Comparison of ENCODE assay signal across 9 cellular contexts in genomic region chr1:1144122-1144842, GRCh38. TPM values are rescaled to one million over a fixed set of nuclear protein-coding genes. Genes with fewer than 3 reads are reported as not detected.
A peak's percentile ranks its signal among the peaks of the same experiment; 100 is the strongest.
DNase-seq lines count a peak whose midpoint lies in the region; ATAC-seq lines count a peak whose summit lies in the region.
"Had no signal": no experiment of that assay in that cellular context is flagged by ENCODE, and none has a peak within 500 bp of the region (broad histone marks: within the 10 kb centered on the region; RNA-seq: fewer than 3 reads in every experiment).

No MANE protein-coding gene starts in this region.

- peak overlapping the region; percentile 98 to 99 (median 98) for H3K27ac Mint-ChIP-seq in naive B cell

- peak; percentile 83 to 86 for ATAC-seq in activated T-cell treated with anti-CD3 and anti-CD28 coated beads, Interleukin-2, amount 50 U/mL, for 4 hours
- ATAC-seq in naive B cell (ENCODE audit: low read depth in 2 of 2): peak; percentile 96
- no peak for ATAC-seq in HG03095 (IDR thresholded peaks at IDR 0.05; ENCODE audit: unreplicated experiment)
- no peak for ATAC-seq in HG02981 (IDR thresholded peaks at IDR 0.05; ENCODE audit: unreplicated experiment)

- H3K9me3 Mint-ChIP-seq in activated T-cell treated with anti-CD3 and anti-CD28 coated beads, Interleukin-2, amount 50 U/mL, for 4 hours: no peaks in the 10 kb centered on the region
- no peaks in the 10 kb centered on the region for H3K9me3 Mint-ChIP-seq in naive B cell

- no peaks in the 10 kb centered on the region for H3K36me3 Mint-ChIP-seq in activated T-cell treated with anti-CD3 and anti-CD28 coated beads, Interleukin-2, amount 50 U/mL, for 4 hours (ENCODE audit: insufficient read depth)
- H3K36me3 Mint-ChIP-seq in naive B cell: no peaks in the 10 kb centered on the region

- no peaks in the 10 kb centered on the region for H3K27me3 Mint-ChIP-seq in activated T-cell treated with anti-CD3 and anti-CD28 coated beads, Interleukin-2, amount 50 U/mL, for 4 hours (ENCODE audit: low read depth)
- H3K27me3 Mint-ChIP-seq in naive B cell: no peaks in the 10 kb centered on the region

- H3K4me3 Mint-ChIP-seq in activated T-cell treated with anti-CD3 and anti-CD28 coated beads, Interleukin-2, amount 50 U/mL, for 4 hours: no peak overlapping the region
- peak overlapping the region; percentile 65 to 89 (median 75) for H3K4me3 Mint-ChIP-seq in naive B cell

- peaks cover 18% of the 10 kb centered on the region for H3K4me1 Mint-ChIP-seq in activated T-cell treated with anti-CD3 and anti-CD28 coated beads, Interleukin-2, amount 50 U/mL, for 4 hours (ENCODE audit: low read depth)
- H3K4me1 Mint-ChIP-seq in naive B cell: peaks cover 19 to 47% (median 27%) of the 10 kb centered on the region in 3 donors

- DNase-seq in GM19238 (ENCODE audit: insufficient read length, low spot score) (peak; percentile 80), NCI-H510A (lab: John Stamatoyannopoulos, UW) (peak; percentile 99), naive B cell (peak; percentile 94), EL (no peak), middle frontal gyrus (ENCODE audit: extremely low spot score, low spot score) (no peak)
- DNase-seq in activated T-cell treated with anti-CD3 and anti-CD28 coated beads, Interleukin-2, amount 50 U/mL, for 4 hours: peak; percentile 42

RNA-seq across cellular contexts. Expression of gene C1orf159, which starts 28.4 kb away (rescaled TPM):
- total RNA-seq in activated T-cell treated with anti-CD3 and anti-CD28 coated beads, Interleukin-2, amount 50 U/mL, for 4 hours: 10 to 100 TPM; 22.3 to 27.6 (median 26.8) TPM
- polyA plus RNA-seq in naive B cell (ENCODE audit: low read depth in 6 of 6): 1 to 10 TPM in 5 of 6 donors, not detected in 1; 2.0 to 6.3 (median 4.3) TPM

RNA-seq across cellular contexts. Expression of gene TTLL10, which starts 29.4 kb away (rescaled TPM):
- total RNA-seq in activated T-cell treated with anti-CD3 and anti-CD28 coated beads, Interleukin-2, amount 50 U/mL, for 4 hours: not detected
- polyA plus RNA-seq in naive B cell (ENCODE audit: low read depth in 6 of 6): not detected
- total RNA-seq: fibroblast of villous mesenchyme had no signal

Comparison
In these comparisons a context has a peak if more than half of its experiments do, and no peak if none do; other contexts are left out.
1. DNase-seq: peak in GM19238 (single experiment), NCI-H510A (single experiment), activated T-cell treated with anti-CD3 and anti-CD28 coated beads, Interleukin-2, amount 50 U/mL, for 4 hours (single experiment) and naive B cell (single experiment); none in EL (single experiment) and middle frontal gyrus (single experiment).
2. ATAC-seq: peak in activated T-cell treated with anti-CD3 and anti-CD28 coated beads, Interleukin-2, amount 50 U/mL, for 4 hours (2 of 2) and naive B cell (2 of 2); none in HG03095 (single experiment) and HG02981 (single experiment).